8 cellular contexts compared by ENCODE assay signal in genomic region chr2:69386789-69387734, GRCh38. TPM values are rescaled to one million over a fixed set of nuclear protein-coding genes. Genes with fewer than 3 reads are reported as not detected.
DNase-seq lines count a peak whose midpoint lies in the region; ATAC-seq and TF ChIP-seq lines count a peak whose summit lies in the region.

Gene GFPT1 (minus strand): TSS chr2:69387227. CDS start chr2:69387071, 156 bp downstream.

- no peak for TF ChIP-seq EP300 in transverse colon (IDR thresholded peaks at IDR 0.05; ENCODE audit: low read depth)

- WGBS in transverse colon (ENCODE audit: low coverage in 1 of 2), 2 donors = 1 to 2% methylated on average over 24 to 66 of the region's 97 CpGs

- intact Hi-C loops in transverse colon (cut with DNase I; ENCODE audit: low total_unique reads) = loop anchor here (2.0 kb wide), 1 partner anchor 50 kb away; the partner anchor contains the start of gene NFU1

- H3K9me3 ChIP-seq in adipocyte (ENCODE audit: control insufficient read depth, low read length) = no peaks in the 10 kb centered on the region
- H3K9me3 ChIP-seq in cardiac muscle cell (ENCODE audit: low read depth) = no peaks in the 10 kb centered on the region
- no peaks in the 10 kb centered on the region for H3K9me3 ChIP-seq in transverse colon

- H3K27me3 ChIP-seq in adipocyte (replicated peaks; ENCODE audit: control insufficient read depth, insufficient read depth, low read length) (no peaks in the 10 kb centered on the region), cardiac muscle cell (no peaks in the 10 kb centered on the region), transverse colon (no peaks in the 10 kb centered on the region)

- H3K27ac ChIP-seq in cardiac muscle cell (peak within 1 kb of the TSS; percentile 83), transverse colon (peak within 1 kb of the TSS; percentile 90 to 96 (median 92))

- DNase-seq in NCI-H1436 (lab: John Stamatoyannopoulos, UW) (peak; percentile 89), T follicular helper cell (ENCODE audit: low read depth) (peak; percentile 87), adipocyte (ENCODE audit: low read depth) (peak; percentile 98), cardiac muscle cell (ENCODE audit: low read depth in 1 of 2, low spot score in 1 of 2) (peak; percentile 96 to 97), pons (ENCODE audit: low spot score) (peak; percentile 85), transverse colon (peak; percentile 97)

- peak; percentile 92 for ATAC-seq in HG02798 (IDR thresholded peaks at IDR 0.05; ENCODE audit: poor library complexity, unreplicated experiment)

- peak; percentile 93 for TF ChIP-seq POLR2A in transverse colon (IDR thresholded peaks at IDR 0.05)

- TF ChIP-seq CTCF in GM12875 (IDR thresholded peaks at IDR 0.05; ENCODE audit: borderline replicate concordance, insufficient read depth, low read depth, low read length) = no peak
- TF ChIP-seq CTCF in cardiac muscle cell (IDR thresholded peaks at IDR 0.05; ENCODE audit: low read depth, low read length) = no peak
- TF ChIP-seq CTCF in transverse colon (IDR thresholded peaks at IDR 0.05) = peak in 1 of 5 experiments; percentile 6

- H3K36me3 ChIP-seq in adipocyte (ENCODE audit: control insufficient read depth, insufficient read depth, low read length, severe bottlenecking) (no peaks in the 10 kb centered on the region), cardiac muscle cell (no peaks in the 10 kb centered on the region), transverse colon (no peaks in the 10 kb centered on the region)

- peak within 1 kb of the TSS; percentile 95 for H3K9ac ChIP-seq in adipocyte (ENCODE audit: low read length)

- in situ Hi-C loops in transverse colon (cut with MboI; ENCODE audit: low pct_ligation_motif_present in 1 of 4, low pct_unique_long_range_greater_than_20kb in 1 of 4, low sequenced_read_pairs in 3 of 4) = no loop called here

- H3K4me1 ChIP-seq in adipocyte (ENCODE audit: control insufficient read depth, insufficient read depth, low read length) = peaks cover 51% of the 10 kb centered on the region
- H3K4me1 ChIP-seq in cardiac muscle cell (ENCODE audit: low read depth) = peaks cover 9% of the 10 kb centered on the region
- H3K4me1 ChIP-seq in transverse colon = peaks cover 8 to 66% (median 37%) of the 10 kb centered on the region in 4 donors

- H3K4me3 ChIP-seq in GM12875 (ENCODE audit: low read depth, low read length) (peak within 1 kb of the TSS; percentile 80), adipocyte (ENCODE audit: low read length) (peak within 1 kb of the TSS; percentile 97), cardiac muscle cell (peak within 1 kb of the TSS; percentile 86), transverse colon (peak within 1 kb of the TSS; percentile 73 to 93 (median 90))

RNA-seq across cellular contexts. Expression of gene GFPT1, which starts in this region (rescaled TPM):
- total RNA-seq in cardiac muscle cell (20.9 and 22.4 TPM in 2 replicates), transverse colon (100 to 1,000 TPM in 1 of 4 donors, 10 to 100 TPM in 3; 28.4 to 108 (median 46.9) TPM)
- polyA plus RNA-seq in cardiac muscle cell = 31.7 and 35.1 TPM in 2 replicates

Comparison
In these comparisons a context has a peak if more than half of its experiments do, and no peak if none do; other contexts are left out.
1. Peak in every context shown above with its lines: DNase-seq, ATAC-seq, H3K4me3 ChIP-seq and H3K27ac ChIP-seq.